ENCODE assay signal across 8 cellular contexts in the genomic region with DNA sequence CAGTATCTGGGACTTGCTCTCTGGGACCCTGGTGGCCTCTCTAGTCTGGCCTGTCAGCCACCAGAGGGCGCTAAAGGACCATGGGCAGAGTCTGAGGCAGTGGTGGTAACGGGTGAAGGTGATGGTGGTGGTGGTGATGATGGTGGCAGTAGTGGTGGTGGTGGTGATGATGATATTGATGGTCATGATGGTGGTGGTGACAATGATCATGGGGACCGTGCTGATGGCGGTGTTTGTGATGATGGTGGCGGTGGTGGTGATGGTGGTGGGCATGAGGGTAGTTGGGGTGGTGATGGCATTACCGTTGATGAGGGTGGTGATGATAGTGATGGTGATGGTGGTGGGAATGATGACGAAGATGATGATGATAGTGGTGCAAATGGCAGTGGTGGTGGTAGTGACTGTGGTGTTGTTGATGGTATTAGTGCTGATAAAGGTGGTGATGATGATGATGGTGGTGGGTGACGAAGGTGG. TPM values are rescaled to one million over a fixed set of nuclear protein-coding genes. Genes with fewer than 3 reads are reported as not detected.
DNase-seq lines count a peak whose midpoint lies in the region; ATAC-seq and TF ChIP-seq lines count a peak whose summit lies in the region.

No MANE protein-coding gene starts in this region.

- no peak overlapping the region for H4K91ac ChIP-seq in IMR-90 (ENCODE audit: insufficient read depth, low read depth, low read length)

- H2AK9ac ChIP-seq in IMR-90 (replicated peaks; ENCODE audit: low read depth, low read length, poor library complexity), result no peak overlapping the region

- H3K9me1 ChIP-seq in IMR-90 (ENCODE audit: insufficient read depth, low read length), result no peaks in the 10 kb centered on the region

- H3K4me2 ChIP-seq in IMR-90 (ENCODE audit: low read depth, low read length), result no peak overlapping the region

- H3K4me1 ChIP-seq in IMR-90 (ENCODE audit: control insufficient read depth, insufficient read depth, low read length) (no peaks in the 10 kb centered on the region), adrenal gland (replicated peaks in 1 of 2) (no peaks in the 10 kb centered on the region), right atrium auricular region (no peaks in the 10 kb centered on the region)

- H3K9ac ChIP-seq in IMR-90 (ENCODE audit: low read depth, low read length), result no peak overlapping the region

- no peak for TF ChIP-seq POLR2A in IMR-90 (IDR thresholded peaks at IDR 0.05; ENCODE audit: low read depth, low read length)
- no peak for TF ChIP-seq POLR2A in adrenal gland (IDR thresholded peaks at IDR 0.05)

- H3K4me3 ChIP-seq in IMR-90 (ENCODE audit: insufficient read depth, low read depth, low read length) (no peak overlapping the region), adrenal gland (no peak overlapping the region), right atrium auricular region (no peak overlapping the region)

- H2BK120ac ChIP-seq in IMR-90 (ENCODE audit: low read depth, low read length), result no peak overlapping the region

- no TSS peak for BruUV-seq in IMR-90 (replicated peaks; lab: Mats Ljungman, UMichigan)

- H2BK5ac ChIP-seq in IMR-90 (ENCODE audit: low read depth, low read length, poor library complexity, severe bottlenecking), result no peak overlapping the region

- no peaks in the 10 kb centered on the region for H3K36me3 ChIP-seq in IMR-90 (ENCODE audit: control insufficient read depth, insufficient read depth, low read length)
- H3K36me3 ChIP-seq in adrenal gland (replicated peaks in 1 of 2), result no peaks in the 10 kb centered on the region
- no peaks in the 10 kb centered on the region for H3K36me3 ChIP-seq in right atrium auricular region

- no peak overlapping the region for H3K14ac ChIP-seq in IMR-90 (replicated peaks; ENCODE audit: low read depth, low read length)

- WGBS in IMR-90 (ENCODE audit: extremely low coverage in 2 of 2, insufficient read length in 1 of 2), 2 experiments, result 63% methylated on average over 7 of the region's 8 CpGs; no CpG with 5 or more reads in 1 of the 2 experiments
- WGBS in adrenal gland, 4 donors, result 46 to 57% (median 52%) methylated on average over 8 of the region's 8 CpGs

- POLR2A ChIA-PET in IMR-90 (lab: Charles Lee; ENCODE audit: unreplicated experiment), result no interaction called here

- peak; percentile 65 for DNase-seq in COLO668 (lab: John Stamatoyannopoulos, UW; ENCODE audit: unreplicated experiment)
- peak; percentile 34 for DNase-seq in IMR-90
- peak; percentile 46 for DNase-seq in SW480 (ENCODE audit: low spot score)
- peak; percentile 80 to 93 (median 87) for DNase-seq in adrenal gland
- DNase-seq in right atrium auricular region (ENCODE audit: low spot score), result peak; percentile 67
- DNase-seq in smooth muscle cell of the brain vasculature (ENCODE audit: low read depth, low spot score), result peak; percentile 10

- H4K5ac ChIP-seq in IMR-90 (ENCODE audit: low read depth, low read length), result no peak overlapping the region

- H3K18ac ChIP-seq in IMR-90 (ENCODE audit: low read depth, low read length), result no peak overlapping the region

- H3K9me3 ChIP-seq in IMR-90 (ENCODE audit: control insufficient read depth, insufficient read depth, low read length) (no peaks in the 10 kb centered on the region), adrenal gland (replicated peaks in 1 of 3) (no peaks in the 10 kb centered on the region), right atrium auricular region (no peaks in the 10 kb centered on the region)

- no peak overlapping the region for H2BK15ac ChIP-seq in IMR-90 (ENCODE audit: low read depth, low read length)

- peak; percentile 84 for TF ChIP-seq RAD21 in IMR-90 (IDR thresholded peaks at IDR 0.05; ENCODE audit: low read length)

- H3K27me3 ChIP-seq in IMR-90 (ENCODE audit: control insufficient read depth, insufficient read depth, low read length), result peaks cover 11% of the 10 kb centered on the region; the same call in 1 of the 2 replicates
- H3K27me3 ChIP-seq in adrenal gland, result no peaks in the 10 kb centered on the region
- H3K27me3 ChIP-seq in right atrium auricular region, result no peaks in the 10 kb centered on the region

- H2AK5ac ChIP-seq in IMR-90 (ENCODE audit: low read depth, low read length), result no peak overlapping the region

- intact Hi-C loops in IMR-90 (cut with micrococcal nuclease), result loop anchor here (1.0 kb wide), 1 partner anchor 460 kb away; no protein-coding TSS in a partner anchor
- intact Hi-C loops in adrenal gland (cut with DNase I), result loop anchor here (1.0 to 5.0 kb wide), 2 partner anchors 103 to 464 kb away; no protein-coding TSS in a partner anchor

- no peak overlapping the region for H2BK20ac ChIP-seq in IMR-90 (ENCODE audit: low read depth, low read length)

- TF ChIP-seq CTCF in IMR-90 (conservative IDR thresholded peaks at IDR 0.05; ENCODE audit: low read depth, low read length), result peak; percentile 83
- peak; percentile 83 to 99 (median 96) for TF ChIP-seq CTCF in adrenal gland (IDR thresholded peaks at IDR 0.05)
- TF ChIP-seq CTCF in right atrium auricular region (IDR thresholded peaks at IDR 0.05), result peak; percentile 78 to 94

- in situ Hi-C loops in IMR-90 (cut with MboI; ENCODE audit: low sequenced_read_pairs), result loop anchor here (5.0 to 10.0 kb wide), 2 partner anchors 104 to 466 kb away; no protein-coding TSS in a partner anchor

- dilution Hi-C loops in IMR-90 (cut with HindIII; ENCODE audit: low sequenced_read_pairs, unreplicated experiment), result no loop called here

- H3K79me1 ChIP-seq in IMR-90 (ENCODE audit: low read depth in 1 of 2, low read length in 2 of 2), result no peaks in the 10 kb centered on the region

- H3K23ac ChIP-seq in IMR-90 (ENCODE audit: low read depth, low read length), result no peak overlapping the region

- ATAC-seq in IMR-90 (ENCODE audit: low read depth), result peak; percentile 88
- no peak for ATAC-seq in HG03095 (IDR thresholded peaks at IDR 0.05; ENCODE audit: unreplicated experiment)
- ATAC-seq in HG02571 (IDR thresholded peaks at IDR 0.05; ENCODE audit: unreplicated experiment), result no peak

- no peak overlapping the region for H3K56ac ChIP-seq in IMR-90 (ENCODE audit: extremely low read depth, insufficient read depth, low read length)

- no peak overlapping the region for H4K8ac ChIP-seq in IMR-90 (ENCODE audit: low read depth in 2 of 2, low read length in 2 of 2)

- no peaks in the 10 kb centered on the region for H4K20me1 ChIP-seq in IMR-90 (ENCODE audit: insufficient read depth, low read length)

- H3K27ac ChIP-seq in IMR-90 (ENCODE audit: insufficient read depth, low read length) (no peak overlapping the region), adrenal gland (no peak overlapping the region), right atrium auricular region (no peak overlapping the region)

- CTCF ChIA-PET in IMR-90 (lab: Yijun Ruan, JAX), result no interaction called here

- no peak overlapping the region for H3K4ac ChIP-seq in IMR-90 (ENCODE audit: low read depth, low read length)

- peak overlapping the region; percentile 26 for H2AFZ ChIP-seq in IMR-90 (replicated peaks; ENCODE audit: low read length, poor library complexity)

TF ChIP-seq in IMR-90, 13 proteins besides CTCF, POLR2A, EP300 and RAD21:
- TF ChIP-seq SMC3 (IDR thresholded peaks at IDR 0.05; ENCODE audit: low read depth, low read length), result peak; percentile 81
- no peak for TF ChIP-seq CEBPB (IDR thresholded peaks at IDR 0.05; ENCODE audit: low read depth, low read length)

RNA-seq across cellular contexts. Expression of a gene that starts 16.0 kb away (rescaled TPM):
- total RNA-seq in IMR-90 (2012; rRNA removed) (not detected in 2 replicates), adrenal gland (1 to 10 TPM in 3 of 8 donors, under 1 TPM in 5; 0.32 to 2.4 (median 0.83) TPM), right atrium auricular region (not detected)
- polyA plus RNA-seq in IMR-90 (2012; rRNA removed) (not detected in 2 replicates), adrenal gland (1 to 10 TPM in 2 of 3 donors, not detected in 1; 3.0 to 7.4 TPM)
- not detected in 2 replicates for polyA plus RNA-seq in IMR-90 (2012; cell fraction: cytosol; rRNA removed)
- polyA plus RNA-seq in IMR-90 (2012; cell fraction: nucleus; rRNA removed; ENCODE audit: low replicate concordance), result 0.02 TPM in 1 of 2 replicates, not detected in the other

RNA-seq across cellular contexts. Expression of a gene that starts 16.4 kb away (rescaled TPM):
- total RNA-seq in IMR-90 (2012; rRNA removed) (not detected in 2 replicates), adrenal gland (100 to 1,000 TPM; 305 to 447 (median 355) TPM), right atrium auricular region (10 to 100 TPM; 12.7 to 25.1 TPM)
- polyA plus RNA-seq in IMR-90 (2012; rRNA removed) (0.07 TPM in 1 of 2 replicates, not detected in the other), adrenal gland (100 to 1,000 TPM; 158 to 231 (median 182) TPM)
- 0.02 TPM in 1 of 2 replicates, not detected in the other for polyA plus RNA-seq in IMR-90 (2012; cell fraction: cytosol; rRNA removed)
- polyA plus RNA-seq in IMR-90 (2012; cell fraction: nucleus; rRNA removed; ENCODE audit: low replicate concordance), result 0.14 and 0.17 TPM in 2 replicates

RNA-seq across cellular contexts. Expression of a gene that starts 27.8 kb away (rescaled TPM):
- total RNA-seq in IMR-90 (2012; rRNA removed) (40.0 and 45.3 TPM in 2 replicates), adrenal gland (10 to 100 TPM; 28.7 to 53.6 (median 35.2) TPM), right atrium auricular region (10 to 100 TPM; 26.7 to 40.3 TPM)
- polyA plus RNA-seq in IMR-90 (2012; rRNA removed) (34.9 and 43.2 TPM in 2 replicates), adrenal gland (10 to 100 TPM in 2 of 3 donors, 1 to 10 TPM in 1; 3.4 to 94.6 (median 69.6) TPM)
- 31.3 and 46.1 TPM in 2 replicates for polyA plus RNA-seq in IMR-90 (2012; cell fraction: cytosol; rRNA removed)
- polyA plus RNA-seq in IMR-90 (2012; cell fraction: nucleus; rRNA removed; ENCODE audit: low replicate concordance), result 40.8 and 137 TPM in 2 replicates

RNA-seq across cellular contexts. Expression of a gene that starts 51.2 kb away (rescaled TPM):
- total RNA-seq in IMR-90 (2012; rRNA removed) (119 and 159 TPM in 2 replicates), adrenal gland (100 to 1,000 TPM; 193 to 444 (median 330) TPM), right atrium auricular region (100 to 1,000 TPM; 433 to 528 TPM)
- polyA plus RNA-seq in IMR-90 (2012; rRNA removed) (566 and 689 TPM in 2 replicates), adrenal gland (100 to 1,000 TPM; 147 to 360 (median 190) TPM)
- 940 and 1,395 TPM in 2 replicates for polyA plus RNA-seq in IMR-90 (2012; cell fraction: cytosol; rRNA removed)
- 328 and 597 TPM in 2 replicates for polyA plus RNA-seq in IMR-90 (2012; cell fraction: nucleus; rRNA removed; ENCODE audit: low replicate concordance)

Comparison
In these comparisons a context has a peak if more than half of its experiments do, and no peak if none do; other contexts are left out.
1. DNase-seq: peak in every context shown above with its lines; median percentile 87 in adrenal gland; 67 in right atrium auricular region; 65 in COLO668; 46 in SW480; 34 in IMR-90; 10 in smooth muscle cell of the brain vasculature.
2. RNA of a gene that starts 16.4 kb away (total RNA-seq): 305 to 447 TPM in adrenal gland and 12.7 to 25.1 TPM in right atrium auricular region; not detected in IMR-90; every median in the first group is over 10 times any median in the second.
3. Peak in every context shown above with its lines, with median percentiles within 50 percentile points of each other: CTCF ChIP-seq.